Comparison of ENCODE assay signal across 8 cellular contexts in genomic region chr16:30416624-30417298, GRCh38. TPM values are rescaled to one million over a fixed set of nuclear protein-coding genes. Genes with fewer than 3 reads are reported as not detected.
DNase-seq lines count a peak whose midpoint lies in the region; ATAC-seq and TF ChIP-seq lines count a peak whose summit lies in the region.

No MANE protein-coding gene starts in this region.

- peaks cover 21% of the 10 kb centered on the region for H3K4me1 Mint-ChIP-seq in CD4-positive, alpha-beta T cell (ENCODE audit: low read depth)
- H3K4me1 Mint-ChIP-seq in endodermal cell: peaks cover 15% of the 10 kb centered on the region

- CTCF ChIA-PET in CD4-positive, alpha-beta T cell (lab: Charles Lee): interaction anchor here (1.9 kb wide), 1 partner anchor 13 kb away, joined by 5 read pairs; the partner anchor contains the start of gene DCTPP1

- H3K36me3 ChIP-seq in NT2/D1 (ENCODE audit: insufficient read depth, insufficient read length, low read length): peaks cover 49% of the 10 kb centered on the region
- H3K36me3 ChIP-seq in endodermal cell (ENCODE audit: control insufficient read depth, insufficient read depth, low read length): peaks cover 47% of the 10 kb centered on the region
- peaks cover 21% of the 10 kb centered on the region for H3K36me3 ChIP-seq in osteoblast (ENCODE audit: insufficient read depth, low read length)

- POLR2A ChIA-PET in CD4-positive, alpha-beta T cell (lab: Charles Lee): interaction anchor here (1.1 to 4.9 kb wide), 12 partner anchors 9 to 352 kb away, joined by 3 to 119 read pairs (median 6); partner anchors contain the start of genes ALDOA, DCTPP1, ZNF747 and ZNF771

- no peak for DNase-seq in CD4-positive, alpha-beta T cell
- DNase-seq in NT2/D1 (ENCODE audit: low read depth, low spot score) (no peak), endodermal cell (no peak), osteoblast (ENCODE audit: insufficient read length, low spot score, missing footprints) (peak; percentile 50), NCI-H1092 (lab: John Stamatoyannopoulos, UW) (no peak), COLO668 (lab: John Stamatoyannopoulos, UW; ENCODE audit: unreplicated experiment) (no peak)
- DNase-seq in activated CD8-positive, alpha-beta memory T cell treated with anti-CD3 and anti-CD28 coated beads for 24 hours: no peak

- peaks cover 14% of the 10 kb centered on the region for H4K20me1 ChIP-seq in osteoblast (ENCODE audit: insufficient read depth, low read length)

- no peak for TF ChIP-seq CTCF in CD4-positive, alpha-beta T cell (IDR thresholded peaks at IDR 0.05)
- TF ChIP-seq CTCF in endodermal cell (conservative IDR thresholded peaks at IDR 0.05) (no peak), osteoblast (IDR thresholded peaks at IDR 0.05; ENCODE audit: extremely low read depth, low read depth, low read length) (no peak)

- no peak overlapping the region for H2AFZ ChIP-seq in osteoblast (ENCODE audit: low read length)

- peaks cover 27% of the 10 kb centered on the region for H3K36me3 Mint-ChIP-seq in CD4-positive, alpha-beta T cell (ENCODE audit: low read depth)
- H3K36me3 Mint-ChIP-seq in endodermal cell (ENCODE audit: low read depth): peaks cover 47% of the 10 kb centered on the region

- peak overlapping the region; percentile 81 for H3K4me2 ChIP-seq in osteoblast (ENCODE audit: insufficient read depth, low read length)

- intact Hi-C loops in CD4-positive, alpha-beta T cell (cut with DNase I, micrococcal nuclease): loop anchor here in 1 of 2 experiments (1.0 to 10.0 kb wide), 3 partner anchors 293 to 352 kb away; partner anchors contain the start of genes ALDOA, MAPK3, TBX6 and YPEL3

- H3K27ac Mint-ChIP-seq in CD4-positive, alpha-beta T cell: peak overlapping the region; percentile 85
- H3K27ac Mint-ChIP-seq in endodermal cell: no peak overlapping the region

- H3K9ac ChIP-seq in NT2/D1 (ENCODE audit: insufficient read length, low read depth) (peak overlapping the region; percentile 92), endodermal cell (ENCODE audit: extremely low read depth, low read length, poor library complexity, severe bottlenecking) (no peak overlapping the region)

- H3K79me2 ChIP-seq in osteoblast (ENCODE audit: insufficient read depth, low read length): peaks cover 12% of the 10 kb centered on the region

- no peaks in the 10 kb centered on the region for H3K27me3 ChIP-seq in CD4-positive, alpha-beta T cell (ENCODE audit: control insufficient read depth, insufficient read depth, low read length)
- H3K27me3 ChIP-seq in NT2/D1 (ENCODE audit: insufficient read depth, insufficient read length) (no peaks in the 10 kb centered on the region), endodermal cell (ENCODE audit: control insufficient read depth, insufficient read depth, low read length, poor library complexity, severe bottlenecking) (no peaks in the 10 kb centered on the region), osteoblast (ENCODE audit: insufficient read depth, low read length) (no peaks in the 10 kb centered on the region)

- no peaks in the 10 kb centered on the region for H3K9me3 Mint-ChIP-seq in CD4-positive, alpha-beta T cell
- H3K9me3 Mint-ChIP-seq in endodermal cell: no peaks in the 10 kb centered on the region

- peak overlapping the region; percentile 73 for H3K27ac ChIP-seq in CD4-positive, alpha-beta T cell (ENCODE audit: low read depth, low read length)
- H3K27ac ChIP-seq in endodermal cell (ENCODE audit: low read depth, low read length) (no peak overlapping the region), osteoblast (ENCODE audit: low read depth, low read length) (no peak overlapping the region)

- H3K4me1 ChIP-seq in NT2/D1 (ENCODE audit: insufficient read depth, insufficient read length) (peaks cover 2% of the 10 kb centered on the region), endodermal cell (ENCODE audit: control insufficient read depth, insufficient read depth, low read length) (no peaks in the 10 kb centered on the region), osteoblast (ENCODE audit: insufficient read depth, low read length) (no peaks in the 10 kb centered on the region)

- H3K4me3 ChIP-seq in NT2/D1 (ENCODE audit: insufficient read length, low read depth): peak overlapping the region; percentile 60
- H3K4me3 ChIP-seq in endodermal cell (ENCODE audit: low read length): peak overlapping the region; percentile 71
- peak overlapping the region; percentile 78 for H3K4me3 ChIP-seq in osteoblast (ENCODE audit: insufficient read depth, low read length)

- 86 to 92% methylated on average over 7 to 10 of the region's 10 CpGs for WGBS in endodermal cell (ENCODE audit: insufficient coverage in 1 of 2, insufficient read length in 1 of 2), 2 experiments

- H3K4me3 Mint-ChIP-seq in CD4-positive, alpha-beta T cell: peak overlapping the region; percentile 80
- H3K4me3 Mint-ChIP-seq in endodermal cell: peak overlapping the region; percentile 26

- H3K9me3 ChIP-seq in CD4-positive, alpha-beta T cell (ENCODE audit: control insufficient read depth, low read length): no peaks in the 10 kb centered on the region
- H3K9me3 ChIP-seq in NT2/D1 (ENCODE audit: insufficient read depth, low read length): no peaks in the 10 kb centered on the region
- H3K9me3 ChIP-seq in endodermal cell (ENCODE audit: control insufficient read depth, low read length): no peaks in the 10 kb centered on the region
- no peaks in the 10 kb centered on the region for H3K9me3 ChIP-seq in osteoblast (ENCODE audit: low read depth, low read length)

- no peaks in the 10 kb centered on the region for H3K27me3 Mint-ChIP-seq in CD4-positive, alpha-beta T cell
- H3K27me3 Mint-ChIP-seq in endodermal cell (ENCODE audit: insufficient read depth): no peaks in the 10 kb centered on the region

- no peak for ATAC-seq in CD4-positive, alpha-beta T cell (ENCODE audit: poor library complexity)
- no peak for ATAC-seq in GM18873 (IDR thresholded peaks at IDR 0.05; ENCODE audit: low FRiP score, unreplicated experiment)

RNA-seq across cellular contexts. Expression of gene ZNF771, which starts 9.4 kb away (rescaled TPM):
- total RNA-seq in CD4-positive, alpha-beta T cell: 1 to 10 TPM in 1 of 2 experiments, under 1 TPM in 1; 0.80 to 1.2 TPM
- 10 to 100 TPM; 14.7 to 16.6 TPM for total RNA-seq in endodermal cell
- 9.5 TPM for polyA plus RNA-seq in endodermal cell (2013, experiment 1 of 2)
- 9.1 TPM for polyA plus RNA-seq in endodermal cell (2013, experiment 2 of 2)
- total RNA-seq in osteoblast: 10.9 and 14.8 TPM in 2 replicates

RNA-seq across cellular contexts. Expression of gene DCTPP1, which starts 13.1 kb away (rescaled TPM):
- total RNA-seq in CD4-positive, alpha-beta T cell: 1 to 10 TPM; 5.4 to 6.5 TPM
- total RNA-seq in endodermal cell: 10 to 100 TPM; 54.8 to 61.9 TPM
- 55.9 TPM for polyA plus RNA-seq in endodermal cell (2013, experiment 1 of 2)
- polyA plus RNA-seq in endodermal cell (2013, experiment 2 of 2): 53.5 TPM
- 13.6 and 13.8 TPM in 2 replicates for total RNA-seq in osteoblast

RNA-seq across cellular contexts. Expression of gene ZNF48, which starts 21.5 kb away (rescaled TPM):
- 1 to 10 TPM; 3.4 to 3.5 TPM for total RNA-seq in CD4-positive, alpha-beta T cell
- total RNA-seq in endodermal cell (10 to 100 TPM; 40.1 to 58.4 TPM), osteoblast (10.0 and 10.9 TPM in 2 replicates)
- polyA plus RNA-seq in endodermal cell (2013, experiment 1 of 2): 66.8 TPM
- 70.0 TPM for polyA plus RNA-seq in endodermal cell (2013, experiment 2 of 2)

RNA-seq across cellular contexts. Expression of gene SEPHS2, which starts 28.9 kb away (rescaled TPM):
- total RNA-seq in CD4-positive, alpha-beta T cell: 10 to 100 TPM; 25.4 to 25.9 TPM
- total RNA-seq in endodermal cell: 10 to 100 TPM; 35.7 to 37.5 TPM
- polyA plus RNA-seq in endodermal cell (2013, experiment 1 of 2): 25.1 TPM
- polyA plus RNA-seq in endodermal cell (2013, experiment 2 of 2): 23.7 TPM
- 18.0 and 20.3 TPM in 2 replicates for total RNA-seq in osteoblast

RNA-seq across cellular contexts. Expression of gene SEPTIN1, which starts 34.4 kb away (rescaled TPM):
- 100 to 1,000 TPM; 161 to 163 TPM for total RNA-seq in CD4-positive, alpha-beta T cell
- total RNA-seq in endodermal cell: 1 to 10 TPM; 1.1 to 2.3 TPM
- 3.3 TPM for polyA plus RNA-seq in endodermal cell (2013, experiment 1 of 2)
- 2.0 TPM for polyA plus RNA-seq in endodermal cell (2013, experiment 2 of 2)
- total RNA-seq in osteoblast: 0.29 TPM in 1 of 2 replicates, not detected in the other
